Comparison of ENCODE assay signal across 1 cellular context in genomic region chr16:86496929-86497381, GRCh38.
TF ChIP-seq lines count a peak whose summit lies in the region.

No MANE protein-coding gene starts in this region.

TF ChIP-seq in IMR-90, 13 proteins besides CTCF, POLR2A, EP300 and RAD21:
- no peak for TF ChIP-seq MAZ (IDR thresholded peaks at IDR 0.05; ENCODE audit: borderline replicate concordance, low read depth, low read length)
- peak; percentile 83 for TF ChIP-seq BHLHE40 (IDR thresholded peaks at IDR 0.05; ENCODE audit: low read depth, low read length)
TF ChIP-seq in IMR-90: peak in this region for 1.
